Comparison of ENCODE assay signal across 14 cellular contexts in genomic region chr22:20423636-20424511, GRCh38. TPM values are rescaled to one million over a fixed set of nuclear protein-coding genes. Genes with fewer than 3 reads are reported as not detected.
A peak's percentile ranks its signal among the peaks of the same experiment; 100 is the strongest.
DNase-seq lines count a peak whose midpoint lies in the region; ATAC-seq and TF ChIP-seq lines count a peak whose summit lies in the region.
"Had no signal": no experiment of that assay in that cellular context is flagged by ENCODE, and none has a peak within 500 bp of the region (broad histone marks: within the 10 kb centered on the region; RNA-seq: fewer than 3 reads in every experiment).

No MANE protein-coding gene starts in this region.

- H4K20me1 ChIP-seq in GM23338 (replicated peaks; ENCODE audit: insufficient read depth) = 0 out of 2 replicates have a peak, but pooled peaks cover 6% of the 10 kb centered on the region

- H3K9me2 ChIP-seq in GM23338 (ENCODE audit: insufficient read depth) = no peaks in the 10 kb centered on the region

- intact Hi-C loops in spleen (cut with DNase I; ENCODE audit: low total_unique reads) = no loop called here

- peaks cover 2% of the 10 kb centered on the region; the same call in 2 of the 3 replicates for H3K36me3 Mint-ChIP-seq in GM23338 (ENCODE audit: low read depth)
- H3K36me3 Mint-ChIP-seq in central memory CD8-positive, alpha-beta T cell (ENCODE audit: insufficient read depth) = peaks cover 5% of the 10 kb centered on the region
- H3K36me3 Mint-ChIP-seq: immature natural killer cell had no signal

- WGBS in spleen, 5 donors = 58 to 78% (median 60%) methylated on average over 21 to 35 of the region's 35 CpGs

- peaks cover 5% of the 10 kb centered on the region for H3K4me1 Mint-ChIP-seq in GM23338
- peaks cover 8% of the 10 kb centered on the region for H3K4me1 Mint-ChIP-seq in central memory CD8-positive, alpha-beta T cell

- H3K27me3 Mint-ChIP-seq in GM23338 (ENCODE audit: insufficient read depth, low read depth, poor library complexity) = peaks cover 50% of the 10 kb centered on the region
- H3K27me3 Mint-ChIP-seq in central memory CD8-positive, alpha-beta T cell = peaks cover 9% of the 10 kb centered on the region

- H3K36me3 ChIP-seq in GM23338 (ENCODE audit: insufficient read depth) = no peaks in the 10 kb centered on the region
- H3K36me3 ChIP-seq in spleen = peaks cover 0 to 33% (median 0%) of the 10 kb centered on the region in 6 donors
- H3K36me3 ChIP-seq: Peyer's patch had no signal

- TF ChIP-seq CTCF in GM23338 (conservative IDR thresholded peaks at IDR 0.05; ENCODE audit: low read depth in 2 of 2) (no peak), spleen (IDR thresholded peaks at IDR 0.05 in 8 of 11, conservative IDR thresholded peaks at IDR 0.05 in 3 of 11) (no peak)

- H3F3A ChIP-seq in GM23338 (replicated peaks; ENCODE audit: low read depth) = no peaks in the 10 kb centered on the region

- H3K79me2 ChIP-seq in GM23338 (replicated peaks; ENCODE audit: insufficient read depth) = no peaks in the 10 kb centered on the region

- H3K4me3 Mint-ChIP-seq in GM23338 = no peak overlapping the region; the same call in 2 of the 3 replicates
- H3K4me3 Mint-ChIP-seq in central memory CD8-positive, alpha-beta T cell = peak overlapping the region; percentile 16

- no peak overlapping the region for H2AFZ ChIP-seq in GM23338

- DNase-seq in GM23338 (ENCODE audit: low spot score) (no peak), left kidney (ENCODE audit: low read depth, low spot score) (peak; percentile 54), spleen (peak; percentile 63), AG20443 (ENCODE audit: low spot score) (no peak), SK-N-DZ (ENCODE audit: low spot score) (no peak), NCI-H2196 (lab: John Stamatoyannopoulos, UW; ENCODE audit: unreplicated experiment) (no peak)
- DNase-seq in central memory CD8-positive, alpha-beta T cell (ENCODE audit: low spot score in 2 of 2) = no peak
- no peak for DNase-seq in activated CD4-positive, alpha-beta T cell treated with anti-CD3 and anti-CD28 coated beads, Interleukin-2, amount 50 U/mL, for 4 hours
- DNase-seq: activated naive CD4-positive, alpha-beta T cell treated with anti-CD3 and anti-CD28 coated beads, Interleukin-2, amount 50 U/mL, for 16 hours; DMS 273 treated with DMSO at 0.1 percent for 48 hours; immature natural killer cell; NCI-H2081 treated with DMSO at 0.1 percent for 48 hours had no signal

- H3K27me3 ChIP-seq in GM23338 (ENCODE audit: insufficient read depth) (peaks cover 48% of the 10 kb centered on the region), spleen (replicated peaks in 1 of 7) (peaks cover 0 to 64% (median 37%) of the 10 kb centered on the region in 7 donors)
- H3K27me3 ChIP-seq: Peyer's patch had no signal

- 0 out of 2 replicates have a peak overlapping the region, but pooled peaks have one; percentile 56 for H3K4me3 ChIP-seq in GM23338
- H3K4me3 ChIP-seq in spleen = no peak overlapping the region
- H3K4me3 ChIP-seq: Peyer's patch had no signal

- H3K4me2 ChIP-seq in GM23338 = peak overlapping the region; percentile 48; the same call in 1 of the 2 replicates

- no peak overlapping the region for H3K27ac ChIP-seq in GM23338 (ENCODE audit: low read depth)
- H3K27ac ChIP-seq in spleen = peak overlapping the region in 5 of 8 donors; percentile 18 to 41 (median 39)
- H3K27ac ChIP-seq: Peyer's patch had no signal

- no peaks in the 10 kb centered on the region; the same call in 2 of the 3 replicates for H3K9me3 Mint-ChIP-seq in GM23338
- H3K9me3 Mint-ChIP-seq in central memory CD8-positive, alpha-beta T cell = no peaks in the 10 kb centered on the region
- H3K9me3 Mint-ChIP-seq: IgD-negative memory B cell, immature natural killer cell had no signal

- H3K27ac Mint-ChIP-seq in GM23338 = no peak overlapping the region
- no peak overlapping the region for H3K27ac Mint-ChIP-seq in central memory CD8-positive, alpha-beta T cell (ENCODE audit: low read depth)
- H3K27ac Mint-ChIP-seq: IgD-negative memory B cell, immature natural killer cell had no signal

- TF ChIP-seq POLR2A in spleen (IDR thresholded peaks at IDR 0.05) = no peak

- no peak for ATAC-seq in GM23338
- ATAC-seq in central memory CD8-positive, alpha-beta T cell (replicated peaks; ENCODE audit: extremely low read depth, poor library complexity, severe bottlenecking) = no peak

- H3K9me3 ChIP-seq in spleen = no peaks in the 10 kb centered on the region
- H3K9me3 ChIP-seq: Peyer's patch had no signal

- H3K4me1 ChIP-seq in GM23338 (ENCODE audit: insufficient read depth) = no peaks in the 10 kb centered on the region
- peaks cover 11 to 44% (median 28%) of the 10 kb centered on the region in 6 donors for H3K4me1 ChIP-seq in spleen

TF ChIP-seq in GM23338, 12 proteins besides CTCF, POLR2A, EP300 and RAD21:
- TF ChIP-seq ZNF114 (CRISPR knock-in tag; IDR thresholded peaks at IDR 0.05) (no peak), CREB1 (CRISPR knock-in tag; IDR thresholded peaks at IDR 0.05; ENCODE audit: low read depth) (no peak), EZH2 (IDR thresholded peaks at IDR 0.05; ENCODE audit: low read depth, unreplicated experiment) (no peak)
TF ChIP-seq in GM23338: peak in this region for 0.

RNA-seq across cellular contexts. Expression of gene SCARF2, which starts 13.8 kb away (rescaled TPM):
- total RNA-seq in GM23338 (2014; rRNA removed; shearing (Covaris generic)) = 16.6 and 17.0 TPM in 2 replicates
- polyA plus RNA-seq in GM23338 (2016; fragmentation: Nextera tagmentation; extraction: Ambion mirVana) = 1.8 and 2.2 TPM in 2 replicates
- 10 to 100 TPM in 5 of 7 donors, 1 to 10 TPM in 2; 7.1 to 18.0 (median 10.6) TPM for total RNA-seq in spleen
- 1 to 10 TPM; 1.1 to 3.0 (median 1.2) TPM for polyA plus RNA-seq in spleen
- 30.3 and 31.2 TPM in 2 replicates for polyA plus RNA-seq in SK-N-DZ (2014; cell fraction: cytosol; rRNA removed)
- 42.9 and 46.9 TPM in 2 replicates for polyA plus RNA-seq in SK-N-DZ (2014; cell fraction: nucleus; rRNA removed)

RNA-seq across cellular contexts. Expression of gene ZNF74, which starts 29.9 kb away (rescaled TPM):
- 78.2 and 94.0 TPM in 2 replicates for total RNA-seq in GM23338 (2014; rRNA removed; shearing (Covaris generic))
- polyA plus RNA-seq in GM23338 (2016; fragmentation: Nextera tagmentation; extraction: Ambion mirVana) (16.1 and 17.0 TPM in 2 replicates), spleen (1 to 10 TPM; 3.4 to 5.6 (median 3.5) TPM)
- total RNA-seq in spleen = 10 to 100 TPM in 2 of 7 donors, 1 to 10 TPM in 5; 6.2 to 11.7 (median 7.7) TPM
- polyA plus RNA-seq in SK-N-DZ (2014; cell fraction: cytosol; rRNA removed) = 37.7 and 53.3 TPM in 2 replicates
- polyA plus RNA-seq in SK-N-DZ (2014; cell fraction: nucleus; rRNA removed) = 30.5 and 43.1 TPM in 2 replicates

Comparison
In these comparisons a context has a peak if more than half of its experiments do, and no peak if none do; other contexts are left out.
1. DNase-seq: peak in left kidney (single experiment) and spleen (single experiment); none in GM23338 (single experiment), central memory CD8-positive, alpha-beta T cell (0 of 2), activated CD4-positive, alpha-beta T cell treated with anti-CD3 and anti-CD28 coated beads, Interleukin-2, amount 50 U/mL, for 4 hours (0 of 2), AG20443 (single experiment), SK-N-DZ (single experiment) and NCI-H2196 (single experiment).